16 cellular contexts compared by ENCODE assay signal in the genomic region with DNA sequence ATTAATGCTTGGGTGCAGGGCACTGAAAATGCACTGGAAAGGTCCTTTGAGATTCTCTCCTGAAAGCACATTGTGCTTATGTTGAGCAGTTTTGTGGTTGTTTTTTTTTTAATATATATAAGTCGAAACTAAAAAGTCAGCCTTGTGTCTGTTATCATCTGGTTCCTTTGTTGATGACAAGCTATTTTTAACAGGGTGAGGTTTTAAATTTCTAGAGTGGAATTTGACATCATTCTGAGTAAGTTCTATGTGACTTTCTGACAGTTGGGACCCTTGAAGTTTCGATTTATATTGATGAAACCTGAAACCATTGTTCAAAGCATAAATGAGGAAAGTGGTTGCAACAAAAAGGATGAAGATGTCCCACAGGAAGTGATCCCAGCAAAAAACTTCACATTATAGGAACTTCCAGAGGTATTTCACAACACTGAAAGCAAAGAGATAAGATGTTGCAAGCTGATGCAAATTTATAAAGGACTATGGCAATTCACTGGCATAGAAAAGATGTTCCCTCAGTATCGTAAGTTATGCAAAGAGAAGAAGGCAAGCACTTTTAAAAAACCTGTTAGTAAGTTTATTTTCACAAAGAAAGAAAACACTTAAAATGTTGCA.
A peak's percentile ranks its signal among the peaks of the same experiment; 100 is the strongest.
DNase-seq lines count a peak whose midpoint lies in the region; ATAC-seq and TF ChIP-seq lines count a peak whose summit lies in the region.
"Had no signal": no experiment of that assay in that cellular context is flagged by ENCODE, and none has a peak within 500 bp of the region (broad histone marks: within the 10 kb centered on the region; RNA-seq: fewer than 3 reads in every experiment).

No MANE protein-coding gene starts in this region.

- POLR2A ChIA-PET in activated CD4-positive, alpha-beta memory T cell treated with anti-CD3 and anti-CD28 coated beads, Interleukin-2, amount 10 ng/mL, durations not matched to agents 7 days and 5 days (lab: Charles Lee) = no interaction called here
- POLR2A ChIA-PET in activated CD4-positive, alpha-beta memory T cell treated with anti-CD3 and anti-CD28 coated beads for 36 hours (lab: Charles Lee) = no interaction called here

- H3K9me3 Mint-ChIP-seq in activated CD4-positive, alpha-beta memory T cell treated with anti-CD3 and anti-CD28 coated beads, Interleukin-2, amount 10 ng/mL, durations not matched to agents 7 days and 5 days = no peaks in the 10 kb centered on the region
- no peaks in the 10 kb centered on the region for H3K9me3 Mint-ChIP-seq in activated CD4-positive, alpha-beta memory T cell treated with anti-CD3 and anti-CD28 coated beads for 36 hours
- H3K9me3 Mint-ChIP-seq: activated naive CD8-positive, alpha-beta T cell treated with anti-CD3 and anti-CD28 coated beads, Interleukin-2, amount 50 U/mL, for 24 hours had no signal

- no peaks in the 10 kb centered on the region for H4K20me1 ChIP-seq in Loucy (ENCODE audit: insufficient read depth, low read length, poor library complexity, severe bottlenecking)

- peaks cover 3% of the 10 kb centered on the region; the same call in 1 of the 2 replicates for H3F3A ChIP-seq in Loucy (ENCODE audit: low read depth)

- H3K36me3 Mint-ChIP-seq in activated CD4-positive, alpha-beta memory T cell treated with anti-CD3 and anti-CD28 coated beads, Interleukin-2, amount 10 ng/mL, durations not matched to agents 7 days and 5 days (ENCODE audit: low read depth) = no peaks in the 10 kb centered on the region
- no peaks in the 10 kb centered on the region for H3K36me3 Mint-ChIP-seq in activated CD4-positive, alpha-beta memory T cell treated with anti-CD3 and anti-CD28 coated beads for 36 hours

- peaks cover 21% of the 10 kb centered on the region for H3K4me1 Mint-ChIP-seq in activated CD4-positive, alpha-beta memory T cell treated with anti-CD3 and anti-CD28 coated beads, Interleukin-2, amount 10 ng/mL, durations not matched to agents 7 days and 5 days
- H3K4me1 Mint-ChIP-seq in activated CD4-positive, alpha-beta memory T cell treated with anti-CD3 and anti-CD28 coated beads for 36 hours (ENCODE audit: low read depth) = peaks cover 7% of the 10 kb centered on the region

- peak overlapping the region; percentile 28 for H3K4me2 ChIP-seq in Loucy (ENCODE audit: low read depth, low read length, poor library complexity, severe bottlenecking)

- H2AFZ ChIP-seq in Loucy (ENCODE audit: low read length) = peak overlapping the region; percentile 56; the same call in 1 of the 2 replicates

- H3K4me3 ChIP-seq in Loucy (ENCODE audit: low read length, poor library complexity, severe bottlenecking) (no peak overlapping the region), skeletal muscle cell (ENCODE audit: low read depth, low read length) (no peak overlapping the region), tibial artery (no peak overlapping the region)
- H3K4me3 ChIP-seq: cardiac muscle cell, right atrium auricular region had no signal

- ATAC-seq in GM18907 (IDR thresholded peaks at IDR 0.05; ENCODE audit: unreplicated experiment) = no peak

- H3K36me3 ChIP-seq in Loucy (ENCODE audit: insufficient read depth, low read length) (no peaks in the 10 kb centered on the region), tibial artery (no peaks in the 10 kb centered on the region)
- H3K36me3 ChIP-seq: cardiac muscle cell, right atrium auricular region had no signal

- no peaks in the 10 kb centered on the region for H3K9me2 ChIP-seq in Loucy (replicated peaks; ENCODE audit: low read depth, low read length)

- H3K4me3 Mint-ChIP-seq in activated CD4-positive, alpha-beta memory T cell treated with anti-CD3 and anti-CD28 coated beads, Interleukin-2, amount 10 ng/mL, durations not matched to agents 7 days and 5 days = no peak overlapping the region
- no peak overlapping the region for H3K4me3 Mint-ChIP-seq in activated CD4-positive, alpha-beta memory T cell treated with anti-CD3 and anti-CD28 coated beads for 36 hours
- H3K4me3 Mint-ChIP-seq: activated naive CD8-positive, alpha-beta T cell treated with anti-CD3 and anti-CD28 coated beads, Interleukin-2, amount 50 U/mL, for 24 hours had no signal

- H3K27me3 ChIP-seq in Loucy (ENCODE audit: insufficient read depth, low read length, poor library complexity, severe bottlenecking) (no peaks in the 10 kb centered on the region), tibial artery (no peaks in the 10 kb centered on the region)
- H3K27me3 ChIP-seq: cardiac muscle cell, right atrium auricular region had no signal

- TF ChIP-seq CTCF in Loucy (conservative IDR thresholded peaks at IDR 0.05; ENCODE audit: low read length) = no peak
- no peak for TF ChIP-seq CTCF in tibial artery (IDR thresholded peaks at IDR 0.05)

- intact Hi-C loops in activated CD4-positive, alpha-beta memory T cell treated with anti-CD3 and anti-CD28 coated beads for 36 hours (cut with micrococcal nuclease) = loop anchor here (5.0 kb wide), 1 partner anchor 493 kb away; a partner anchor contains a TSS
- intact Hi-C loops in tibial artery (cut with DNase I; ENCODE audit: low total_unique reads) = no loop called here

- no peaks in the 10 kb centered on the region for H3K9me3 ChIP-seq in Loucy (ENCODE audit: insufficient read depth, low read depth, low read length)
- H3K9me3 ChIP-seq in tibial artery = no peaks in the 10 kb centered on the region
- H3K9me3 ChIP-seq: right atrium auricular region had no signal

- H3K27me3 Mint-ChIP-seq in activated CD4-positive, alpha-beta memory T cell treated with anti-CD3 and anti-CD28 coated beads, Interleukin-2, amount 10 ng/mL, durations not matched to agents 7 days and 5 days = peaks cover 16% of the 10 kb centered on the region
- H3K27me3 Mint-ChIP-seq in activated CD4-positive, alpha-beta memory T cell treated with anti-CD3 and anti-CD28 coated beads for 36 hours = peaks cover 10% of the 10 kb centered on the region

- DNase-seq in activated CD4-positive, alpha-beta memory T cell treated with anti-CD3 and anti-CD28 coated beads, Interleukin-2, amount 10 ng/mL, durations not matched to agents 7 days and 5 days = no peak
- no peak for DNase-seq in activated CD4-positive, alpha-beta memory T cell treated with anti-CD3 and anti-CD28 coated beads for 36 hours
- DNase-seq in amniotic epithelial cell (ENCODE audit: low read depth) (peak; percentile 30), skeletal muscle cell (ENCODE audit: low read depth) (peak; percentile 51), tibial artery (no peak), HuH-7.5 (ENCODE audit: low spot score) (no peak)
- DNase-seq: activated naive CD8-positive, alpha-beta T cell treated with anti-CD3 and anti-CD28 coated beads, Interleukin-2, amount 50 U/mL, for 24 hours; COR-L47; EL; SHP77 treated with DMSO at 0.1 percent for 48 hours; stimulated activated CD4-positive, alpha-beta T cell treated with anti-CD3 and anti-CD28 coated beads, Interleukin-1b, Interleukin-23, amount 100 ng/mL, for 48 hours; substantia nigra had no signal

- no peak overlapping the region for H3K27ac ChIP-seq in tibial artery
- H3K27ac ChIP-seq: cardiac muscle cell, right atrium auricular region had no signal

- CTCF ChIA-PET in activated CD4-positive, alpha-beta memory T cell treated with anti-CD3 and anti-CD28 coated beads, Interleukin-2, amount 10 ng/mL, durations not matched to agents 7 days and 5 days (lab: Charles Lee) = no interaction called here
- CTCF ChIA-PET in activated CD4-positive, alpha-beta memory T cell treated with anti-CD3 and anti-CD28 coated beads for 36 hours (lab: Charles Lee) = no interaction called here

- H3K79me2 ChIP-seq in Loucy (ENCODE audit: insufficient read depth, low read length) = no peaks in the 10 kb centered on the region

- H3K4me1 ChIP-seq in Loucy (ENCODE audit: insufficient read depth, low read length, poor library complexity, severe bottlenecking) = peaks cover 45% of the 10 kb centered on the region
- no peaks in the 10 kb centered on the region for H3K4me1 ChIP-seq in tibial artery
- H3K4me1 ChIP-seq: right atrium auricular region had no signal

- peak overlapping the region; percentile 8 for H3K9ac ChIP-seq in Loucy (ENCODE audit: low read depth, low read length, poor library complexity, severe bottlenecking)

- H3K27ac Mint-ChIP-seq in activated CD4-positive, alpha-beta memory T cell treated with anti-CD3 and anti-CD28 coated beads, Interleukin-2, amount 10 ng/mL, durations not matched to agents 7 days and 5 days = peak overlapping the region; percentile 30
- H3K27ac Mint-ChIP-seq in activated CD4-positive, alpha-beta memory T cell treated with anti-CD3 and anti-CD28 coated beads for 36 hours = no peak overlapping the region
- H3K27ac Mint-ChIP-seq: activated naive CD8-positive, alpha-beta T cell treated with anti-CD3 and anti-CD28 coated beads, Interleukin-2, amount 50 U/mL, for 24 hours had no signal

Comparison
In these comparisons a context has a peak if more than half of its experiments do, and no peak if none do; other contexts are left out.
1. DNase-seq: peak in amniotic epithelial cell (single experiment) and skeletal muscle cell (single experiment); none in activated CD4-positive, alpha-beta memory T cell treated with anti-CD3 and anti-CD28 coated beads, Interleukin-2, amount 10 ng/mL, durations not matched to agents 7 days and 5 days (single experiment), activated CD4-positive, alpha-beta memory T cell treated with anti-CD3 and anti-CD28 coated beads for 36 hours (single experiment), tibial artery (0 of 2) and HuH-7.5 (single experiment).